ENCODE assay signal across 8 cellular contexts in genomic region chr15:64095795-64096485, GRCh38. TPM values are rescaled to one million over a fixed set of nuclear protein-coding genes. Genes with fewer than 3 reads are reported as not detected.
DNase-seq lines count a peak whose midpoint lies in the region; ATAC-seq and TF ChIP-seq lines count a peak whose summit lies in the region.

Gene SNX1, plus strand, starts transcription at chr15:64095982. Its CDS starts 32 bp downstream, at chr15:64096014.

- H3K27me3 ChIP-seq in gastroesophageal sphincter (no peaks in the 10 kb centered on the region), neutrophil (no peaks in the 10 kb centered on the region), subcutaneous abdominal adipose tissue (ENCODE audit: control insufficient read depth in 5 of 5, insufficient read depth in 4 of 5, low read length in 5 of 5) (no peaks in the 10 kb centered on the region)

- TF ChIP-seq CTCF in HFF-Myc (IDR thresholded peaks at IDR 0.05; ENCODE audit: low read depth, low read length, missing control alignments) = no peak
- TF ChIP-seq CTCF in gastroesophageal sphincter (IDR thresholded peaks at IDR 0.05) = peak in 3 of 4 experiments; percentile 17 to 47 (median 35)
- peak; percentile 39 for TF ChIP-seq CTCF in neutrophil (IDR thresholded peaks at IDR 0.05)

- H3K4me3 ChIP-seq in HFF-Myc (replicated peaks; ENCODE audit: low read depth, low read length) = peak within 1 kb of the TSS; percentile 95
- H3K4me3 ChIP-seq in gastroesophageal sphincter = peak within 1 kb of the TSS; percentile 78 to 92
- H3K4me3 ChIP-seq in neutrophil (ENCODE audit: low read depth in 1 of 2, low read length in 1 of 2) = peak within 1 kb of the TSS; percentile 88 to 95
- H3K4me3 ChIP-seq in subcutaneous abdominal adipose tissue (ENCODE audit: low read depth in 1 of 5, low read length in 5 of 5) = peak within 1 kb of the TSS; percentile 78 to 99 (median 96)

- no peaks in the 10 kb centered on the region for H3K36me3 ChIP-seq in ES-I3 (ENCODE audit: insufficient read depth, low read length)
- no peaks in the 10 kb centered on the region for H3K36me3 ChIP-seq in gastroesophageal sphincter
- H3K36me3 ChIP-seq in neutrophil = no peaks in the 10 kb centered on the region
- H3K36me3 ChIP-seq in subcutaneous abdominal adipose tissue (ENCODE audit: control insufficient read depth in 5 of 5, insufficient read depth in 5 of 5, low read length in 5 of 5) = no peaks in the 10 kb centered on the region

- H3K9me3 ChIP-seq in ES-I3 (ENCODE audit: control insufficient read depth, insufficient read depth, low read length) = no peaks in the 10 kb centered on the region
- H3K9me3 ChIP-seq in gastroesophageal sphincter = no peaks in the 10 kb centered on the region
- H3K9me3 ChIP-seq in neutrophil = no peaks in the 10 kb centered on the region
- H3K9me3 ChIP-seq in subcutaneous abdominal adipose tissue (ENCODE audit: control insufficient read depth in 5 of 5, low read length in 5 of 5) = no peaks in the 10 kb centered on the region

- peak; percentile 64 for ATAC-seq in SK-N-SH treated with all-trans-retinoic acid at 6 μM for 48 hours
- peak; percentile 83 for ATAC-seq in gastroesophageal sphincter

- peak; percentile 95 to 97 for TF ChIP-seq POLR2A in gastroesophageal sphincter (IDR thresholded peaks at IDR 0.05)

- peak within 1 kb of the TSS; percentile 73 for H3K9ac ChIP-seq in ES-I3 (ENCODE audit: low read depth, low read length)
- peak within 1 kb of the TSS; percentile 73 to 97 (median 93) for H3K9ac ChIP-seq in subcutaneous abdominal adipose tissue (ENCODE audit: low read length in 5 of 5)

- WGBS in gastroesophageal sphincter (ENCODE audit: low coverage in 1 of 2), 2 donors = 3% methylated on average over 6 of the region's 63 CpGs; no CpG with 5 or more reads in 1 of the 2 donors

- no peak for TF ChIP-seq EP300 in gastroesophageal sphincter (IDR thresholded peaks at IDR 0.05)

- DNase-seq in HFF-Myc (ENCODE audit: extremely low read depth, low read depth) = peak; percentile 73
- peak; percentile 97 for DNase-seq in NCI-H1105 (lab: John Stamatoyannopoulos, UW)
- peak; percentile 92 for DNase-seq in activated naive CD4-positive, alpha-beta T cell treated with anti-CD3 and anti-CD28 coated beads, Interleukin-2, amount 50 U/mL, for 16 hours

- H3K27ac ChIP-seq in gastroesophageal sphincter (peak within 1 kb of the TSS; percentile 63 to 94 (median 88)), neutrophil (peak within 1 kb of the TSS; percentile 95), subcutaneous abdominal adipose tissue (ENCODE audit: low read depth, low read length) (peak within 1 kb of the TSS; percentile 86)

- H3K4me1 ChIP-seq in ES-I3 (ENCODE audit: insufficient read depth, low read length) = peaks cover 10% of the 10 kb centered on the region
- peaks cover 2 to 85% (median 36%) of the 10 kb centered on the region in 3 donors for H3K4me1 ChIP-seq in gastroesophageal sphincter
- H3K4me1 ChIP-seq in neutrophil (ENCODE audit: control insufficient read depth in 1 of 2, insufficient read depth in 1 of 2, low read depth in 1 of 2, low read length in 1 of 2) = peaks cover 66 to 67% of the 10 kb centered on the region in 2 experiments
- H3K4me1 ChIP-seq in subcutaneous abdominal adipose tissue (ENCODE audit: control insufficient read depth in 5 of 5, insufficient read depth in 5 of 5, low read length in 5 of 5) = peaks cover 3 to 71% (median 53%) of the 10 kb centered on the region in 5 donors

TF ChIP-seq in SK-N-SH treated with all-trans-retinoic acid at 6 μM for 48 hours, 23 proteins besides CTCF, POLR2A, EP300 and RAD21:
- no peak for TF ChIP-seq TOX (CRISPR knock-in tag; IDR thresholded peaks at IDR 0.05; ENCODE audit: borderline replicate concordance)
- TF ChIP-seq OSR1 (CRISPR knock-in tag; IDR thresholded peaks at IDR 0.05) = no peak
- TF ChIP-seq ISL1 (CRISPR knock-in tag; IDR thresholded peaks at IDR 0.05) = no peak

RNA-seq across cellular contexts. Expression of gene SNX1, which starts in this region (rescaled TPM):
- 100 to 1,000 TPM in 1 of 4 donors, 10 to 100 TPM in 3; 67.9 to 103 (median 87.8) TPM for total RNA-seq in gastroesophageal sphincter

Comparison
In these comparisons a context has a peak if more than half of its experiments do, and no peak if none do; other contexts are left out.
1. Peak in every context shown above with its lines: DNase-seq, ATAC-seq, H3K4me3 ChIP-seq and H3K27ac ChIP-seq.